Comparison of ENCODE assay signal across 1 cellular context in the genomic region with DNA sequence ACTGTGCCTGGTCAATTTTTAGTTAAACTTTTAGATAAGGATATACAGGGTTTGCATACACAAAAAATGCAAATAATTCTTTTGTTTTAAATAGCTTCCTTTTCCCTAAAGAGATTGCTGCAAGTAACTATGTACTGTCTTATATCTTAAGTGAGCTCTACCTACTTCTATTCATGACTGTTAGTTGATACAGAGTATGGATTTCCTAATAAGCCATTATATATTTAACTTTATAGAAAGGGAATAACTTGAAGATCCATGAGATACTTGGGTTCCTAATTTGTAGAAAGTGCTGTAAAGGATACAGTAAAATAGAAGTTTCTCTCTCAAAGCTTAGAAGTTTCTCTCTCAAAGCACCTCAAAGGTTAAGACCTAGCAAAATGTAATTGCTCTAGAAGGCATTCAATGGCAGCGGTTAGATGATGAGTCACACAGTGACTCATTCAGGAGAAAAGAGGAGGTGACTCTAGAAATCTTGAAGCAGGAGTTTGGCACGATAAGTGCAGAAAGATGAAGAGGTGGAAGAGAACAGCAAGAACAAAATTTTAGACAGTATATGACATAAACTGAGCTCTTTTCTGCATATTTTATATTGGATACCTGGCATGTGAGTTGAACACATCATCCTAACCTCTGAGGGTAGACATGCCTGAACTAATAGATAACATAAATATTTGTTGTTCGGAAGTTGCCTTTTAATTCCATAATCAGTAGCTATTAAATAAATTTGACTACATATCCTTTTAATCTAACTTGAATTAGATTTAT.
TF ChIP-seq lines count a peak whose summit lies in the region.

No MANE protein-coding gene starts in this region.

TF ChIP-seq in K562, 482 proteins besides CTCF, POLR2A, EP300 and RAD21 (continued from another document and continues in another):
- TF ChIP-seq, protein P1, sequence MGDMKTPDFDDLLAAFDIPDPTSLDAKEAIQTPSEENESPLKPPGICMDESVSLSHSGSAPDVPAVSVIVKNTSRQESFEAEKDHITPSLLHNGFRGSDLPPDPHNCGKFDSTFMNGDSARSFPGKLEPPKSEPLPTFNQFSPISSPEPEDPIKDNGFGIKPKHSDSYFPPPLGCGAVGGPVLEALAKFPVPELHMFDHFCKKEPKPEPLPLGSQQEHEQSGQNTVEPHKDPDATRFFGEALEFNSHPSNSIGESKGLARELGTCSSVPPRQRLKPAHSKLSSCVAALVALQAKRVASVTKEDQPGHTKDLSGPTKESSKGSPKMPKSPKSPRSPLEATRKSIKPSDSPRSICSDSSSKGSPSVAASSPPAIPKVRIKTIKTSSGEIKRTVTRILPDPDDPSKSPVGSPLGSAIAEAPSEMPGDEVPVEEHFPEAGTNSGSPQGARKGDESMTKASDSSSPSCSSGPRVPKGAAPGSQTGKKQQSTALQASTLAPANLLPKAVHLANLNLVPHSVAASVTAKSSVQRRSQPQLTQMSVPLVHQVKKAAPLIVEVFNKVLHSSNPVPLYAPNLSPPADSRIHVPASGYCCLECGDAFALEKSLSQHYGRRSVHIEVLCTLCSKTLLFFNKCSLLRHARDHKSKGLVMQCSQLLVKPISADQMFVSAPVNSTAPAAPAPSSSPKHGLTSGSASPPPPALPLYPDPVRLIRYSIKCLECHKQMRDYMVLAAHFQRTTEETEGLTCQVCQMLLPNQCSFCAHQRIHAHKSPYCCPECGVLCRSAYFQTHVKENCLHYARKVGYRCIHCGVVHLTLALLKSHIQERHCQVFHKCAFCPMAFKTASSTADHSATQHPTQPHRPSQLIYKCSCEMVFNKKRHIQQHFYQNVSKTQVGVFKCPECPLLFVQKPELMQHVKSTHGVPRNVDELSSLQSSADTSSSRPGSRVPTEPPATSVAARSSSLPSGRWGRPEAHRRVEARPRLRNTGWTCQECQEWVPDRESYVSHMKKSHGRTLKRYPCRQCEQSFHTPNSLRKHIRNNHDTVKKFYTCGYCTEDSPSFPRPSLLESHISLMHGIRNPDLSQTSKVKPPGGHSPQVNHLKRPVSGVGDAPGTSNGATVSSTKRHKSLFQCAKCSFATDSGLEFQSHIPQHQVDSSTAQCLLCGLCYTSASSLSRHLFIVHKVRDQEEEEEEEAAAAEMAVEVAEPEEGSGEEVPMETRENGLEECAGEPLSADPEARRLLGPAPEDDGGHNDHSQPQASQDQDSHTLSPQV (IDR thresholded peaks at IDR 0.05): peak; percentile 68
- TF ChIP-seq, protein P2, sequence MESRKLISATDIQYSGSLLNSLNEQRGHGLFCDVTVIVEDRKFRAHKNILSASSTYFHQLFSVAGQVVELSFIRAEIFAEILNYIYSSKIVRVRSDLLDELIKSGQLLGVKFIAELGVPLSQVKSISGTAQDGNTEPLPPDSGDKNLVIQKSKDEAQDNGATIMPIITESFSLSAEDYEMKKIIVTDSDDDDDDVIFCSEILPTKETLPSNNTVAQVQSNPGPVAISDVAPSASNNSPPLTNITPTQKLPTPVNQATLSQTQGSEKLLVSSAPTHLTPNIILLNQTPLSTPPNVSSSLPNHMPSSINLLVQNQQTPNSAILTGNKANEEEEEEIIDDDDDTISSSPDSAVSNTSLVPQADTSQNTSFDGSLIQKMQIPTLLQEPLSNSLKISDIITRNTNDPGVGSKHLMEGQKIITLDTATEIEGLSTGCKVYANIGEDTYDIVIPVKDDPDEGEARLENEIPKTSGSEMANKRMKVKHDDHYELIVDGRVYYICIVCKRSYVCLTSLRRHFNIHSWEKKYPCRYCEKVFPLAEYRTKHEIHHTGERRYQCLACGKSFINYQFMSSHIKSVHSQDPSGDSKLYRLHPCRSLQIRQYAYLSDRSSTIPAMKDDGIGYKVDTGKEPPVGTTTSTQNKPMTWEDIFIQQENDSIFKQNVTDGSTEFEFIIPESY (CRISPR knock-in tag; IDR thresholded peaks at IDR 0.05): no peak
- TF ChIP-seq, protein P3, sequence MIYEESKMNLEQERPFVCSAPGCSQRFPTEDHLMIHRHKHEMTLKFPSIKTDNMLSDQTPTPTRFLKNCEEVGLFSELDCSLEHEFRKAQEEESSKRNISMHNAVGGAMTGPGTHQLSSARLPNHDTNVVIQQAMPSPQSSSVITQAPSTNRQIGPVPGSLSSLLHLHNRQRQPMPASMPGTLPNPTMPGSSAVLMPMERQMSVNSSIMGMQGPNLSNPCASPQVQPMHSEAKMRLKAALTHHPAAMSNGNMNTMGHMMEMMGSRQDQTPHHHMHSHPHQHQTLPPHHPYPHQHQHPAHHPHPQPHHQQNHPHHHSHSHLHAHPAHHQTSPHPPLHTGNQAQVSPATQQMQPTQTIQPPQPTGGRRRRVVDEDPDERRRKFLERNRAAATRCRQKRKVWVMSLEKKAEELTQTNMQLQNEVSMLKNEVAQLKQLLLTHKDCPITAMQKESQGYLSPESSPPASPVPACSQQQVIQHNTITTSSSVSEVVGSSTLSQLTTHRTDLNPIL (CRISPR knock-in tag; IDR thresholded peaks at IDR 0.05): no peak
- no peak for TF ChIP-seq XRCC4 (IDR thresholded peaks at IDR 0.05; ENCODE audit: extremely low read depth, insufficient read depth, insufficient read length)
- TF ChIP-seq KLF13 (tag; IDR thresholded peaks at IDR 0.05; ENCODE audit: borderline replicate concordance, low read depth): no peak
- no peak for TF ChIP-seq CBX8 (IDR thresholded peaks at IDR 0.05; ENCODE audit: borderline replicate concordance, extremely low read depth, low read depth, low read length, poor library complexity, severe bottlenecking)
- TF ChIP-seq FOS (IDR thresholded peaks at IDR 0.05; ENCODE audit: extremely low read depth, insufficient read length): peak; percentile 90
- TF ChIP-seq, protein P4, sequence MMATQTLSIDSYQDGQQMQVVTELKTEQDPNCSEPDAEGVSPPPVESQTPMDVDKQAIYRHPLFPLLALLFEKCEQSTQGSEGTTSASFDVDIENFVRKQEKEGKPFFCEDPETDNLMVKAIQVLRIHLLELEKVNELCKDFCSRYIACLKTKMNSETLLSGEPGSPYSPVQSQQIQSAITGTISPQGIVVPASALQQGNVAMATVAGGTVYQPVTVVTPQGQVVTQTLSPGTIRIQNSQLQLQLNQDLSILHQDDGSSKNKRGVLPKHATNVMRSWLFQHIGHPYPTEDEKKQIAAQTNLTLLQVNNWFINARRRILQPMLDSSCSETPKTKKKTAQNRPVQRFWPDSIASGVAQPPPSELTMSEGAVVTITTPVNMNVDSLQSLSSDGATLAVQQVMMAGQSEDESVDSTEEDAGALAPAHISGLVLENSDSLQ (IDR thresholded peaks at IDR 0.05): 0 out of 2 replicates have a peak, but pooled peaks have one; percentile 17
- TF ChIP-seq MAFG (tag; conservative IDR thresholded peaks at IDR 0.05): peak; percentile 85
- TF ChIP-seq, protein P5, sequence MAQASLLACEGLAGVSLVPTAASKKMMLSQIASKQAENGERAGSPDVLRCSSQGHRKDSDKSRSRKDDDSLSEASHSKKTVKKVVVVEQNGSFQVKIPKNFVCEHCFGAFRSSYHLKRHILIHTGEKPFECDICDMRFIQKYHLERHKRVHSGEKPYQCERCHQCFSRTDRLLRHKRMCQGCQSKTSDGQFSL (CRISPR knock-in tag; IDR thresholded peaks at IDR 0.05): no peak
- TF ChIP-seq, protein P5 (tag; IDR thresholded peaks at IDR 0.05): no peak
- TF ChIP-seq MAFK (IDR thresholded peaks at IDR 0.05; ENCODE audit: low read length): peak; percentile 80
- TF ChIP-seq, protein P6, sequence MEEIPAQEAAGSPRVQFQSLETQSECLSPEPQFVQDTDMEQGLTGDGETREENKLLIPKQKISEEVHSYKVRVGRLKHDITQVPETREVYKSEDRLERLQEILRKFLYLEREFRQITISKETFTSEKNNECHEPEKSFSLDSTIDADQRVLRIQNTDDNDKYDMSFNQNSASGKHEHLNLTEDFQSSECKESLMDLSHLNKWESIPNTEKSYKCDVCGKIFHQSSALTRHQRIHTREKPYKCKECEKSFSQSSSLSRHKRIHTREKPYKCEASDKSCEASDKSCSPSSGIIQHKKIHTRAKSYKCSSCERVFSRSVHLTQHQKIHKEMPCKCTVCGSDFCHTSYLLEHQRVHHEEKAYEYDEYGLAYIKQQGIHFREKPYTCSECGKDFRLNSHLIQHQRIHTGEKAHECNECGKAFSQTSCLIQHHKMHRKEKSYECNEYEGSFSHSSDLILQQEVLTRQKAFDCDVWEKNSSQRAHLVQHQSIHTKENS (CRISPR knock-in tag; IDR thresholded peaks at IDR 0.05): no peak
- no peak for TF ChIP-seq SMARCA5 (IDR thresholded peaks at IDR 0.05)
- TF ChIP-seq ZKSCAN8 (CRISPR knock-in tag; IDR thresholded peaks at IDR 0.05): 0 out of 2 replicates have a peak, but pooled peaks have one; percentile 39
- no peak for TF ChIP-seq ZNF76 (CRISPR knock-in tag; IDR thresholded peaks at IDR 0.05; ENCODE audit: borderline replicate concordance)
- TF ChIP-seq SREBF2 (CRISPR knock-in tag; IDR thresholded peaks at IDR 0.05): no peak
- no peak for TF ChIP-seq RB1 (IDR thresholded peaks at IDR 0.05; ENCODE audit: low read depth)
- TF ChIP-seq, protein P7, sequence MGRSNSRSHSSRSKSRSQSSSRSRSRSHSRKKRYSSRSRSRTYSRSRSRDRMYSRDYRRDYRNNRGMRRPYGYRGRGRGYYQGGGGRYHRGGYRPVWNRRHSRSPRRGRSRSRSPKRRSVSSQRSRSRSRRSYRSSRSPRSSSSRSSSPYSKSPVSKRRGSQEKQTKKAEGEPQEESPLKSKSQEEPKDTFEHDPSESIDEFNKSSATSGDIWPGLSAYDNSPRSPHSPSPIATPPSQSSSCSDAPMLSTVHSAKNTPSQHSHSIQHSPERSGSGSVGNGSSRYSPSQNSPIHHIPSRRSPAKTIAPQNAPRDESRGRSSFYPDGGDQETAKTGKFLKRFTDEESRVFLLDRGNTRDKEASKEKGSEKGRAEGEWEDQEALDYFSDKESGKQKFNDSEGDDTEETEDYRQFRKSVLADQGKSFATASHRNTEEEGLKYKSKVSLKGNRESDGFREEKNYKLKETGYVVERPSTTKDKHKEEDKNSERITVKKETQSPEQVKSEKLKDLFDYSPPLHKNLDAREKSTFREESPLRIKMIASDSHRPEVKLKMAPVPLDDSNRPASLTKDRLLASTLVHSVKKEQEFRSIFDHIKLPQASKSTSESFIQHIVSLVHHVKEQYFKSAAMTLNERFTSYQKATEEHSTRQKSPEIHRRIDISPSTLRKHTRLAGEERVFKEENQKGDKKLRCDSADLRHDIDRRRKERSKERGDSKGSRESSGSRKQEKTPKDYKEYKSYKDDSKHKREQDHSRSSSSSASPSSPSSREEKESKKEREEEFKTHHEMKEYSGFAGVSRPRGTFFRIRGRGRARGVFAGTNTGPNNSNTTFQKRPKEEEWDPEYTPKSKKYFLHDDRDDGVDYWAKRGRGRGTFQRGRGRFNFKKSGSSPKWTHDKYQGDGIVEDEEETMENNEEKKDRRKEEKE (IDR thresholded peaks at IDR 0.05; ENCODE audit: borderline replicate concordance in 1 of 2, control insufficient read depth in 1 of 2, low read depth in 2 of 2, low read length in 1 of 2): no peak
- TF ChIP-seq KDM2B (CRISPR knock-in tag; IDR thresholded peaks at IDR 0.05): no peak
- TF ChIP-seq, protein P8, sequence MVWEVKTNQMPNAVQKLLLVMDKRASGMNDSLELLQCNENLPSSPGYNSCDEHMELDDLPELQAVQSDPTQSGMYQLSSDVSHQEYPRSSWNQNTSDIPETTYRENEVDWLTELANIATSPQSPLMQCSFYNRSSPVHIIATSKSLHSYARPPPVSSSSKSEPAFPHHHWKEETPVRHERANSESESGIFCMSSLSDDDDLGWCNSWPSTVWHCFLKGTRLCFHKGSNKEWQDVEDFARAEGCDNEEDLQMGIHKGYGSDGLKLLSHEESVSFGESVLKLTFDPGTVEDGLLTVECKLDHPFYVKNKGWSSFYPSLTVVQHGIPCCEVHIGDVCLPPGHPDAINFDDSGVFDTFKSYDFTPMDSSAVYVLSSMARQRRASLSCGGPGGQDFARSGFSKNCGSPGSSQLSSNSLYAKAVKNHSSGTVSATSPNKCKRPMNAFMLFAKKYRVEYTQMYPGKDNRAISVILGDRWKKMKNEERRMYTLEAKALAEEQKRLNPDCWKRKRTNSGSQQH (CRISPR knock-in tag; IDR thresholded peaks at IDR 0.05): no peak
- no peak for TF ChIP-seq TEAD1 (CRISPR knock-in tag; IDR thresholded peaks at IDR 0.05)
- no peak for TF ChIP-seq KLF10 (CRISPR knock-in tag; IDR thresholded peaks at IDR 0.05)
- TF ChIP-seq, protein P9, sequence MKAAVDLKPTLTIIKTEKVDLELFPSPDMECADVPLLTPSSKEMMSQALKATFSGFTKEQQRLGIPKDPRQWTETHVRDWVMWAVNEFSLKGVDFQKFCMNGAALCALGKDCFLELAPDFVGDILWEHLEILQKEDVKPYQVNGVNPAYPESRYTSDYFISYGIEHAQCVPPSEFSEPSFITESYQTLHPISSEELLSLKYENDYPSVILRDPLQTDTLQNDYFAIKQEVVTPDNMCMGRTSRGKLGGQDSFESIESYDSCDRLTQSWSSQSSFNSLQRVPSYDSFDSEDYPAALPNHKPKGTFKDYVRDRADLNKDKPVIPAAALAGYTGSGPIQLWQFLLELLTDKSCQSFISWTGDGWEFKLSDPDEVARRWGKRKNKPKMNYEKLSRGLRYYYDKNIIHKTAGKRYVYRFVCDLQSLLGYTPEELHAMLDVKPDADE (conservative IDR thresholded peaks at IDR 0.05; ENCODE audit: control insufficient read depth, low read depth, low read length): no peak
- TF ChIP-seq, protein P10, sequence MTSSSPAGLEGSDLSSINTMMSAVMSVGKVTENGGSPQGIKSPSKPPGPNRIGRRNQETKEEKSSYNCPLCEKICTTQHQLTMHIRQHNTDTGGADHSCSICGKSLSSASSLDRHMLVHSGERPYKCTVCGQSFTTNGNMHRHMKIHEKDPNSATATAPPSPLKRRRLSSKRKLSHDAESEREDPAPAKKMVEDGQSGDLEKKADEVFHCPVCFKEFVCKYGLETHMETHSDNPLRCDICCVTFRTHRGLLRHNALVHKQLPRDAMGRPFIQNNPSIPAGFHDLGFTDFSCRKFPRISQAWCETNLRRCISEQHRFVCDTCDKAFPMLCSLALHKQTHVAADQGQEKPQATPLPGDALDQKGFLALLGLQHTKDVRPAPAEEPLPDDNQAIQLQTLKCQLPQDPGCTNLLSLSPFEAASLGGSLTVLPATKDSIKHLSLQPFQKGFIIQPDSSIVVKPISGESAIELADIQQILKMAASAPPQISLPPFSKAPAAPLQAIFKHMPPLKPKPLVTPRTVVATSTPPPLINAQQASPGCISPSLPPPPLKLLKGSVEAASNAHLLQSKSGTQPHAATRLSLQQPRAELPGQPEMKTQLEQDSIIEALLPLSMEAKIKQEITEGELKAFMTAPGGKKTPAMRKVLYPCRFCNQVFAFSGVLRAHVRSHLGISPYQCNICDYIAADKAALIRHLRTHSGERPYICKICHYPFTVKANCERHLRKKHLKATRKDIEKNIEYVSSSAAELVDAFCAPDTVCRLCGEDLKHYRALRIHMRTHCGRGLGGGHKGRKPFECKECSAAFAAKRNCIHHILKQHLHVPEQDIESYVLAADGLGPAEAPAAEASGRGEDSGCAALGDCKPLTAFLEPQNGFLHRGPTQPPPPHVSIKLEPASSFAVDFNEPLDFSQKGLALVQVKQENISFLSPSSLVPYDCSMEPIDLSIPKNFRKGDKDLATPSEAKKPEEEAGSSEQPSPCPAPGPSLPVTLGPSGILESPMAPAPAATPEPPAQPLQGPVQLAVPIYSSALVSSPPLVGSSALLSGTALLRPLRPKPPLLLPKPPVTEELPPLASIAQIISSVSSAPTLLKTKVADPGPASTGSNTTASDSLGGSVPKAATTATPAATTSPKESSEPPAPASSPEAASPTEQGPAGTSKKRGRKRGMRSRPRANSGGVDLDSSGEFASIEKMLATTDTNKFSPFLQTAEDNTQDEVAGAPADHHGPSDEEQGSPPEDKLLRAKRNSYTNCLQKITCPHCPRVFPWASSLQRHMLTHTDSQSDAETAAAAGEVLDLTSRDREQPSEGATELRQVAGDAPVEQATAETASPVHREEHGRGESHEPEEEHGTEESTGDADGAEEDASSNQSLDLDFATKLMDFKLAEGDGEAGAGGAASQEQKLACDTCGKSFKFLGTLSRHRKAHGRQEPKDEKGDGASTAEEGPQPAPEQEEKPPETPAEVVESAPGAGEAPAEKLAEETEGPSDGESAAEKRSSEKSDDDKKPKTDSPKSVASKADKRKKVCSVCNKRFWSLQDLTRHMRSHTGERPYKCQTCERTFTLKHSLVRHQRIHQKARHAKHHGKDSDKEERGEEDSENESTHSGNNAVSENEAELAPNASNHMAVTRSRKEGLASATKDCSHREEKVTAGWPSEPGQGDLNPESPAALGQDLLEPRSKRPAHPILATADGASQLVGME (CRISPR knock-in tag; IDR thresholded peaks at IDR 0.05): no peak
